In the genomic region with DNA sequence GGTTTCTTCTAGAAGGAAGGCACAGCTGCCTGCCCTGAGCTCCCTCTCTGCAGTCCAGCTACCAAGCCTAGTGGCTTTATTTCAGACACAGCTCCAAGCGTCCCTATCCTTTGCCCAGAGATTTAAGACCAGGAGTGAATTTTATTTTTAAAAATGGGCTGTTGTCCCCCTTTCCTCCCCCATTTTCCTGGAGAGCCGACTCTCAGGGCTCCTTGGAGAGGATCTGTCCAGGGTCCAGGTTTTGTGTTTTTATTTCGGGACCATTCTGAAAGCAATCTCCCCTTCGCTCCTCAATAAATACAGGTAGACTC, we compare ENCODE assay signal across 9 cellular contexts. TPM values are rescaled to one million over a fixed set of nuclear protein-coding genes. Genes with fewer than 3 reads are reported as not detected.
DNase-seq lines count a peak whose midpoint lies in the region; ATAC-seq and TF ChIP-seq lines count a peak whose summit lies in the region.
"Had no signal": no experiment of that assay in that cellular context is flagged by ENCODE, and none has a peak within 500 bp of the region (broad histone marks: within the 10 kb centered on the region; RNA-seq: fewer than 3 reads in every experiment).

No MANE protein-coding gene starts in this region.

- no peaks in the 10 kb centered on the region for H3K27me3 ChIP-seq in HUES64 (ENCODE audit: insufficient read depth, low read length)
- no peaks in the 10 kb centered on the region for H3K27me3 ChIP-seq in mammary epithelial cell (ENCODE audit: insufficient read depth, low read length)
- no peaks in the 10 kb centered on the region for H3K27me3 ChIP-seq in mucosa of rectum (ENCODE audit: control insufficient read depth in 2 of 2, insufficient read depth in 2 of 2, low read length in 2 of 2)

- intact Hi-C loops in mammary epithelial cell (cut with micrococcal nuclease) = loop anchor here (1.0 to 2.0 kb wide), 5 partner anchors 22 to 181 kb away; partner anchors contain the start of gene BLVRB

- CTCF ChIA-PET in mammary epithelial cell (lab: Charles Lee; ENCODE audit: low non-redundant PET) = no interaction called here

- in situ Hi-C loops in mammary epithelial cell (cut with MboI; ENCODE audit: low sequenced_read_pairs in 2 of 2) = no loop called here

- ATAC-seq in left lobe of liver (no peak), GM18868 (IDR thresholded peaks at IDR 0.05; ENCODE audit: unreplicated experiment) (no peak)

- peak overlapping the region; percentile 91 for H2AFZ ChIP-seq in mammary epithelial cell (ENCODE audit: low read depth, low read length)

- dilution Hi-C loops in mammary epithelial cell (cut with HindIII; ENCODE audit: low sequenced_read_pairs) = no loop called here

- H3K4me2 ChIP-seq in mammary epithelial cell (ENCODE audit: insufficient read depth, low read depth, low read length) = peak overlapping the region; percentile 99

- H3K9ac ChIP-seq in HUES64 (ENCODE audit: low read depth, low read length) (peak overlapping the region; percentile 74), mammary epithelial cell (ENCODE audit: insufficient read depth, low read length) (peak overlapping the region; percentile 83), mucosa of rectum (ENCODE audit: low read depth in 1 of 2, low read length in 2 of 2) (peak overlapping the region; percentile 89 to 96)

- H3K9me3 ChIP-seq in HUES64 (ENCODE audit: insufficient read depth, low read depth, low read length) (no peaks in the 10 kb centered on the region), mammary epithelial cell (replicated peaks; ENCODE audit: insufficient read depth, low read length) (no peaks in the 10 kb centered on the region), mucosa of rectum (ENCODE audit: control insufficient read depth in 2 of 2, low read length in 2 of 2) (no peaks in the 10 kb centered on the region)

- WGBS in HUES64 = 59% methylated on average over 4 of the region's 4 CpGs
- WGBS in mammary epithelial cell (ENCODE audit: low coverage, missing lambda C conversion rate) = 0% methylated on average over 4 of the region's 4 CpGs

- H3K4me1 ChIP-seq in HUES64 (ENCODE audit: insufficient read depth, low read length) (peaks cover 10% of the 10 kb centered on the region), mammary epithelial cell (ENCODE audit: insufficient read depth, low read length) (peaks cover 42% of the 10 kb centered on the region), mucosa of rectum (ENCODE audit: control insufficient read depth in 2 of 2, insufficient read depth in 2 of 2, low read length in 2 of 2) (peaks cover 21% of the 10 kb centered on the region in 2 donors)

- peaks cover 36% of the 10 kb centered on the region for H3K79me2 ChIP-seq in mammary epithelial cell (ENCODE audit: insufficient read depth, low read length)

- H3K4me3 ChIP-seq in HUES64 (ENCODE audit: low read length) (peak overlapping the region; percentile 62), mammary epithelial cell (replicated peaks in 1 of 3; ENCODE audit: insufficient read depth in 1 of 3, low read depth in 2 of 3, low read length in 3 of 3) (peak overlapping the region; percentile 24 to 84 (median 50)), mucosa of rectum (ENCODE audit: low read length in 2 of 2) (peak overlapping the region; percentile 76 to 81)

- BruUV-seq in mammary epithelial cell (replicated peaks; lab: Mats Ljungman, UMichigan) = TSS peak; percentile 79

- H3K27ac ChIP-seq in 22Rv1 (peak overlapping the region; percentile 87), HUES64 (ENCODE audit: low read depth, low read length) (peak overlapping the region; percentile 87), mammary epithelial cell (ENCODE audit: insufficient read depth, low read depth, low read length) (peak overlapping the region; percentile 96), mucosa of rectum (ENCODE audit: low read depth in 2 of 2, low read length in 2 of 2) (peak overlapping the region; percentile 96 to 98)

- no peak for DNase-seq in mammary epithelial cell
- no peak for DNase-seq in RPMI8226
- no peak for DNase-seq in left lobe of liver (ENCODE audit: low spot score)
- no peak for DNase-seq in OCI-M1 (lab: John Stamatoyannopoulos, UW)

- peaks cover 7% of the 10 kb centered on the region; the same call in 1 of the 2 replicates for H3K36me3 ChIP-seq in HUES64 (ENCODE audit: insufficient read depth, low read length)
- peaks cover 3% of the 10 kb centered on the region for H3K36me3 ChIP-seq in mammary epithelial cell (ENCODE audit: insufficient read depth, low read length)
- peaks cover 8 to 12% of the 10 kb centered on the region in 2 donors for H3K36me3 ChIP-seq in mucosa of rectum (ENCODE audit: control insufficient read depth in 2 of 2, insufficient read depth in 2 of 2, low read length in 2 of 2)

- no peaks in the 10 kb centered on the region for H4K20me1 ChIP-seq in mammary epithelial cell (ENCODE audit: insufficient read depth, low read length)

- TF ChIP-seq CTCF in 22Rv1 (IDR thresholded peaks at IDR 0.05) (no peak), mammary epithelial cell (conservative IDR thresholded peaks at IDR 0.05 in 1 of 2, IDR thresholded peaks at IDR 0.05 in 1 of 2; ENCODE audit: extremely low read depth in 1 of 2, insufficient read depth in 1 of 2, low read depth in 1 of 2, low read length in 2 of 2) (no peak)

RNA-seq across cellular contexts. Expression of gene SERTAD1, which starts 4.4 kb away (rescaled TPM):
- polyA plus RNA-seq in HUES64 (2013, experiment 1 of 2) = 4.3 TPM
- 3.5 TPM for polyA plus RNA-seq in HUES64 (2013, experiment 2 of 2)
- 10 to 100 TPM; 20.6 to 25.8 TPM for total RNA-seq in mammary epithelial cell
- polyA plus RNA-seq in mammary epithelial cell = 29.4 TPM
- 16.0 TPM for polyA minus RNA-seq in mammary epithelial cell
- 4.7 TPM for total RNA-seq in left lobe of liver

RNA-seq across cellular contexts. Expression of gene PRX, which starts 8.2 kb away (rescaled TPM):
- 3.3 TPM for polyA plus RNA-seq in HUES64 (2013, experiment 1 of 2)
- 3.1 TPM for polyA plus RNA-seq in HUES64 (2013, experiment 2 of 2)
- total RNA-seq in mammary epithelial cell = 1 to 10 TPM; 1.7 to 2.3 TPM
- polyA plus RNA-seq in mammary epithelial cell = 0.42 TPM
- 0.10 TPM for polyA minus RNA-seq in mammary epithelial cell
- 0.70 TPM for total RNA-seq in left lobe of liver

RNA-seq across cellular contexts. Expression of gene SERTAD3, which starts 22.7 kb away (rescaled TPM):
- 17.2 TPM for polyA plus RNA-seq in HUES64 (2013, experiment 1 of 2)
- polyA plus RNA-seq in HUES64 (2013, experiment 2 of 2) = 21.0 TPM
- total RNA-seq in mammary epithelial cell (10 to 100 TPM; 34.3 to 35.8 TPM), left lobe of liver (11.9 TPM)
- polyA plus RNA-seq in mammary epithelial cell = 19.3 TPM
- 32.7 TPM for polyA minus RNA-seq in mammary epithelial cell

RNA-seq across cellular contexts. Expression of gene HIPK4, which starts 31.4 kb away (rescaled TPM):
- 0.20 TPM for polyA plus RNA-seq in HUES64 (2013, experiment 1 of 2)
- 0.25 TPM for polyA plus RNA-seq in HUES64 (2013, experiment 2 of 2)
- total RNA-seq in mammary epithelial cell (under 1 TPM; 0.12 to 0.33 TPM), left lobe of liver (not detected)
- 0.07 TPM for polyA plus RNA-seq in mammary epithelial cell
- not detected for polyA minus RNA-seq in mammary epithelial cell
- total RNA-seq: RPMI7951 had no signal

RNA-seq across cellular contexts. Expression of gene BLVRB, which starts 44.1 kb away (rescaled TPM):
- 17.7 TPM for polyA plus RNA-seq in HUES64 (2013, experiment 1 of 2)
- 21.0 TPM for polyA plus RNA-seq in HUES64 (2013, experiment 2 of 2)
- total RNA-seq in mammary epithelial cell (10 to 100 TPM; 57.6 to 92.5 TPM), left lobe of liver (149 TPM)
- polyA plus RNA-seq in mammary epithelial cell = 88.3 TPM
- polyA minus RNA-seq in mammary epithelial cell = 52.5 TPM
